Comparison of ENCODE assay signal across 1 cellular context in genomic region chr7:133984023-133984422, GRCh38.
TF ChIP-seq lines count a peak whose summit lies in the region.

No MANE protein-coding gene starts in this region.

TF ChIP-seq in GM23338, 12 proteins besides CTCF, POLR2A, EP300 and RAD21 (continued from another document):
- TF ChIP-seq ZNF462 (CRISPR knock-in tag; IDR thresholded peaks at IDR 0.05) (no peak), JUNB (IDR thresholded peaks at IDR 0.05; ENCODE audit: unreplicated experiment) (no peak), ZNF331 (CRISPR knock-in tag; IDR thresholded peaks at IDR 0.05; ENCODE audit: low read depth) (no peak)
